Comparison of ENCODE assay signal across 6 cellular contexts in the genomic region with DNA sequence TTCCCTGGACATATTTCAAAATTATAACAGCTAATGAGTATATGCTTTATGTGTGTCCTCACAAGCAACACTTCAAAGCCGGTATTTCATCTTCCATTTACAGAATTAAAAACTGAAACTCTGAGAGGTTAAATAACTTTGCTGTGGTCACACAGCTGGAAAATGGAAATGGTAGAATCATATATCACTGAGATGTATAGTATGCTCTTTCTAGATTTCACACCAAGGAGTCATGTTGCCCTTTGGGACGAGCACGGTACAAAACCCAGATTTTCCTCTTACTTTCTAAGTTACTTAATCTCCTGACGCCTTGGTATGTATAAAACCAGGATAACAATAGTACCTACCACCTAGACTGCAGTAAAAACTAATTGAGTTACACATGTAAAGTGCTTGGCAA.
"Had no signal": no experiment of that assay in that cellular context is flagged by ENCODE, and none has a peak within 500 bp of the region (broad histone marks: within the 10 kb centered on the region; RNA-seq: fewer than 3 reads in every experiment).

No MANE protein-coding gene starts in this region.

- DNase-seq: H9, HCEC 1CT had no signal

- H3K27ac Mint-ChIP-seq: GM23338, H9, IgD-negative memory B cell had no signal

- H3K4me2 ChIP-seq: GM23338 had no signal

- H3K27me3 Mint-ChIP-seq: IgD-negative memory B cell had no signal

- ATAC-seq: GM23338, HepG2 had no signal

- H2AFZ ChIP-seq: GM23338 had no signal

- H3K4me3 ChIP-seq: GM23338 had no signal

- H3K9me3 Mint-ChIP-seq: GM23338, H9, IgD-negative memory B cell had no signal

- H3K4me3 Mint-ChIP-seq: GM23338, H9, IgD-negative memory B cell had no signal

- H3K4me1 Mint-ChIP-seq: H9 had no signal

- H3K27ac ChIP-seq: HL-60 had no signal

- H3K36me3 Mint-ChIP-seq: IgD-negative memory B cell had no signal
